10 cellular contexts compared by ENCODE assay signal in the genomic region with DNA sequence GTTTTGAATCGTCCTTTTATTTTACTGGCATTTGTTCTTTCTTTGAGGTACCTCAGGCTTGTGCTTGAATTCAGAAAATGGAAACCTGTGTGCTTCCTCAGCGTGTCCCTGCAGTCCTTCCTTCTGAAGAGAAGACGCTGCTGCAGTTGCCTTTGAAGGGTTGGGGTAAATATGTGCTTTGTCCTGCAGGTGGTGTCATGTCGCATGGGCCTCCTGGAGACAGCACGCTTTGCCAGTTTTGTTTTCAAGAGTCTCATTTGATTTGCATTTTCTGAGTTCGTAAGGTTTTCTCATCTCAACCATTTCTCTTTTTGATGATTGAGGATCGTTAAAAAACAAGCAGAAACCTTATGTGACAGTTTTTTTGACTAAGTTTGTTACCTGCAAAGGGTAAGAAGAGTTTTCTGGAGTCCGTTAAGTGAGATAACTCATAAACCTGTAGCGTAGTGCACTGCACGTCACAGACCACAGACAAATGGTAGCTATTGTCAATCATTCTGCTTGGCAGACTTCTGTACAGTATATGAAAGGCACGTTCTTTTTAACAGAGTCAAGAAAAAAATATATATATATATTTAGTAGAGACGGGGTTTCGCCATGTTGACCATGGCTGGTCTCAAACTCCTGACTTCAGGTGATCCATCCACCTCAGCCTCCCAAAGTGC. TPM values are rescaled to one million over a fixed set of nuclear protein-coding genes. Genes with fewer than 3 reads are reported as not detected.
DNase-seq lines count a peak whose midpoint lies in the region; ATAC-seq and TF ChIP-seq lines count a peak whose summit lies in the region.
"Had no signal": no experiment of that assay in that cellular context is flagged by ENCODE, and none has a peak within 500 bp of the region (broad histone marks: within the 10 kb centered on the region; RNA-seq: fewer than 3 reads in every experiment).

No MANE protein-coding gene starts in this region.

- H3K4me1 ChIP-seq in OCI-LY1 (ENCODE audit: insufficient read depth, low read length, severe bottlenecking) = no peaks in the 10 kb centered on the region
- H3K4me1 ChIP-seq in foreskin keratinocyte = no peaks in the 10 kb centered on the region
- peaks cover 0 to 14% (median 13%) of the 10 kb centered on the region in 4 donors for H3K4me1 ChIP-seq in esophagus muscularis mucosa

- in situ Hi-C loops in G401 (cut with HindIII; ENCODE audit: low sequenced_read_pairs) = loop anchor here (25.0 kb wide), 1 partner anchor 409 kb away; no protein-coding TSS in a partner anchor

- H3K4me3 ChIP-seq in OCI-LY1 (ENCODE audit: low read depth, low read length, poor library complexity, severe bottlenecking) (no peak overlapping the region), esophagus muscularis mucosa (no peak overlapping the region)
- H3K4me3 ChIP-seq: HAP-1 had no signal

- no peaks in the 10 kb centered on the region for H3K4me1 Mint-ChIP-seq in CD14-positive monocyte

- intact Hi-C loops in CD14-positive monocyte (cut with micrococcal nuclease) (loop anchor here in 1 of 2 donors (10.0 kb wide), 1 partner anchor 402 kb away; no protein-coding TSS in a partner anchor), esophagus muscularis mucosa (cut with DNase I) (no loop called here)

- H3K4me2 ChIP-seq in OCI-LY1 (ENCODE audit: low read length) = no peak overlapping the region

- 96% methylated on average over 13 of the region's 13 CpGs for WGBS in esophagus muscularis mucosa

- H3K27me3 ChIP-seq in OCI-LY1 (ENCODE audit: insufficient read depth, low read length) = no peaks in the 10 kb centered on the region
- H3K27me3 ChIP-seq in foreskin keratinocyte = no peaks in the 10 kb centered on the region
- no peaks in the 10 kb centered on the region for H3K27me3 ChIP-seq in esophagus muscularis mucosa

- peak; percentile 66 for ATAC-seq in GM19351 (IDR thresholded peaks at IDR 0.05; ENCODE audit: unreplicated experiment)
- no peak for ATAC-seq in foreskin keratinocyte
- ATAC-seq: naive thymus-derived CD8-positive, alpha-beta T cell had no signal

- H3K27ac Mint-ChIP-seq in CD14-positive monocyte = peak overlapping the region in 1 of 7 donors; percentile 54

- H2AFZ ChIP-seq in OCI-LY1 (ENCODE audit: low read length) = no peak overlapping the region

- H3K9me2 ChIP-seq in OCI-LY1 (ENCODE audit: low read depth, low read length) = no peaks in the 10 kb centered on the region

- H3K9me3 ChIP-seq in OCI-LY1 (ENCODE audit: low read length) = no peaks in the 10 kb centered on the region
- H3K9me3 ChIP-seq in esophagus muscularis mucosa = no peaks in the 10 kb centered on the region
- H3K9me3 ChIP-seq: HAP-1 had no signal

- H3K27ac ChIP-seq in OCI-LY1 (ENCODE audit: low read depth, low read length, poor library complexity, severe bottlenecking) = no peak overlapping the region
- no peak overlapping the region for H3K27ac ChIP-seq in foreskin keratinocyte
- no peak overlapping the region for H3K27ac ChIP-seq in esophagus muscularis mucosa (replicated peaks in 1 of 4)

- TF ChIP-seq CTCF in CD14-positive monocyte (IDR thresholded peaks at IDR 0.05) (peak; percentile 33), OCI-LY1 (IDR thresholded peaks at IDR 0.05; ENCODE audit: low read length) (peak; percentile 54), foreskin keratinocyte (conservative IDR thresholded peaks at IDR 0.05) (peak; percentile 45), esophagus muscularis mucosa (IDR thresholded peaks at IDR 0.05) (peak in 1 of 3 experiments; percentile 10)

- DNase-seq in CD14-positive monocyte (ENCODE audit: low spot score) = no peak
- DNase-seq in foreskin keratinocyte = no peak
- no peak for DNase-seq in esophagus muscularis mucosa (ENCODE audit: extremely low spot score)
- no peak for DNase-seq in activated gamma-delta T cell (lab: John Stamatoyannopoulos, UW)
- DNase-seq in NCI-H1048 (lab: John Stamatoyannopoulos, UW) = no peak
- no peak for DNase-seq in G401 (ENCODE audit: low spot score)

- no peaks in the 10 kb centered on the region for H3K79me2 ChIP-seq in OCI-LY1 (ENCODE audit: insufficient read depth, low read length)

- H4K20me1 ChIP-seq in OCI-LY1 (ENCODE audit: insufficient read depth, low read length) = no peaks in the 10 kb centered on the region

- H3K9ac ChIP-seq in OCI-LY1 (ENCODE audit: low read length) = no peak overlapping the region

- H3K36me3 ChIP-seq in OCI-LY1 (ENCODE audit: insufficient read depth, low read length) (peaks cover 16% of the 10 kb centered on the region), esophagus muscularis mucosa (peaks cover 7 to 33% (median 30%) of the 10 kb centered on the region in 4 donors)

- TF ChIP-seq POLR2A in esophagus muscularis mucosa (IDR thresholded peaks at IDR 0.05; ENCODE audit: low read depth) = no peak

- no peaks in the 10 kb centered on the region for H3K9me3 Mint-ChIP-seq in CD14-positive monocyte
- H3K9me3 Mint-ChIP-seq: naive thymus-derived CD8-positive, alpha-beta T cell had no signal

- H3K4me3 Mint-ChIP-seq in CD14-positive monocyte = no peak overlapping the region
- H3K4me3 Mint-ChIP-seq: naive thymus-derived CD8-positive, alpha-beta T cell had no signal

- TF ChIP-seq EP300 in esophagus muscularis mucosa (IDR thresholded peaks at IDR 0.05) = no peak

- peaks cover 2% of the 10 kb centered on the region in 3 donors for H3K27me3 Mint-ChIP-seq in CD14-positive monocyte (ENCODE audit: low read depth in 3 of 3)
- H3K27me3 Mint-ChIP-seq: naive thymus-derived CD8-positive, alpha-beta T cell had no signal

- peaks cover 14 to 36% of the 10 kb centered on the region in 2 donors for H3K36me3 Mint-ChIP-seq in CD14-positive monocyte

- no peaks in the 10 kb centered on the region for H3F3A ChIP-seq in OCI-LY1 (ENCODE audit: insufficient read depth, low read length)

RNA-seq across cellular contexts. Expression of a gene that starts 57.0 kb away (rescaled TPM):
- 10 to 100 TPM; 76.0 to 78.7 TPM for polyA plus RNA-seq in CD14-positive monocyte
- total RNA-seq in foreskin keratinocyte = 118 and 125 TPM in 2 replicates
- polyA plus RNA-seq in foreskin keratinocyte = 109 and 120 TPM in 2 replicates
- total RNA-seq in esophagus muscularis mucosa = 10 to 100 TPM; 46.9 to 50.2 (median 48.5) TPM
- 237 and 262 TPM in 2 replicates for total RNA-seq in G401 (2014; rRNA removed; shearing (Covaris generic))

RNA-seq across cellular contexts. Expression of a gene that starts 57.3 kb away (rescaled TPM):
- polyA plus RNA-seq in CD14-positive monocyte (10 to 100 TPM; 43.7 to 51.1 TPM), foreskin keratinocyte (122 and 141 TPM in 2 replicates)
- total RNA-seq in foreskin keratinocyte (112 and 114 TPM in 2 replicates), esophagus muscularis mucosa (10 to 100 TPM; 19.9 to 23.7 (median 21.4) TPM)
- 151 and 255 TPM in 2 replicates for total RNA-seq in G401 (2014; rRNA removed; shearing (Covaris generic))
